In genomic region chr22:24592846-24593809, GRCh38 we compare ENCODE assay signal across 8 cellular contexts. TPM values are rescaled to one million over a fixed set of nuclear protein-coding genes. Genes with fewer than 3 reads are reported as not detected.
DNase-seq lines count a peak whose midpoint lies in the region; ATAC-seq and TF ChIP-seq lines count a peak whose summit lies in the region.

Gene LRRC75B, minus strand, starts transcription at chr22:24593073. Its CDS starts 34 bp downstream, at chr22:24593039.

- WGBS in esophagus squamous epithelium, 2 donors, result 60 to 84% methylated on average over 10 to 15 of the region's 83 CpGs

- DNase-seq in NCI-H2107 (lab: John Stamatoyannopoulos, UW) (peak; percentile 22), NCI-H2107 treated with DMSO at 0.1 percent for 48 hours (lab: John Stamatoyannopoulos, UW; ENCODE audit: unreplicated experiment) (no peak), H7 (peak; percentile 99), NCI-H1105 (lab: John Stamatoyannopoulos, UW) (peak; percentile 69), activated B cell treated with CpG ODN at 0.5 μM for 24 hours (peak; percentile 27), esophagus squamous epithelium (lab: John Stamatoyannopoulos, UW) (no peak), middle frontal gyrus (ENCODE audit: extremely low spot score, low spot score) (peak; percentile 45)

- H3K36me3 Mint-ChIP-seq in activated B cell treated with CpG ODN at 0.5 μM for 24 hours (ENCODE audit: low read depth), result no peaks in the 10 kb centered on the region

- peaks cover 12 to 35% (median 25%) of the 10 kb centered on the region in 3 donors for H3K4me1 ChIP-seq in esophagus squamous epithelium
- peaks cover 16% of the 10 kb centered on the region for H3K4me1 ChIP-seq in stomach smooth muscle (ENCODE audit: control insufficient read depth, insufficient read depth, low read length)

- H3K4me3 ChIP-seq in H7 (ENCODE audit: insufficient read depth, low read depth, low read length) (peak within 1 kb of the TSS; percentile 72), esophagus squamous epithelium (peak within 1 kb of the TSS; percentile 59 to 93 (median 70)), stomach smooth muscle (ENCODE audit: low read length in 2 of 2) (peak within 1 kb of the TSS; percentile 59 to 76)

- CTCF ChIA-PET in activated B cell treated with CpG ODN at 0.5 μM for 24 hours (lab: Charles Lee), result no interaction called here

- TF ChIP-seq CTCF in activated B cell treated with CpG ODN at 0.5 μM for 24 hours (IDR thresholded peaks at IDR 0.05), result no peak
- TF ChIP-seq CTCF in esophagus squamous epithelium (IDR thresholded peaks at IDR 0.05), result no peak

- POLR2A ChIA-PET in activated B cell treated with CpG ODN at 0.5 μM for 24 hours (lab: Charles Lee), result no interaction called here

- H3K27ac ChIP-seq in esophagus squamous epithelium, result peak within 1 kb of the TSS; percentile 78 to 91 (median 84)
- H3K27ac ChIP-seq in stomach smooth muscle (ENCODE audit: low read length), result peak within 1 kb of the TSS; percentile 78

- H3K9me3 Mint-ChIP-seq in activated B cell treated with CpG ODN at 0.5 μM for 24 hours, result no peaks in the 10 kb centered on the region

- peak within 1 kb of the TSS; percentile 77 to 83 for H3K9ac ChIP-seq in stomach smooth muscle (ENCODE audit: low read length in 2 of 2)

- peak in 2 of 4 donors; percentile 41 to 47 for TF ChIP-seq POLR2A in esophagus squamous epithelium (IDR thresholded peaks at IDR 0.05)

- peak; percentile 81 for ATAC-seq in activated B cell treated with CpG ODN at 0.5 μM for 24 hours (ENCODE audit: low read depth)

- H3K36me3 ChIP-seq in H7 (replicated peaks; ENCODE audit: control insufficient read depth, insufficient read depth, low read length), result peaks cover 2% of the 10 kb centered on the region
- H3K36me3 ChIP-seq in esophagus squamous epithelium, result peaks cover 0 to 15% (median 0%) of the 10 kb centered on the region in 3 donors
- peaks cover 4 to 8% of the 10 kb centered on the region in 2 donors for H3K36me3 ChIP-seq in stomach smooth muscle (ENCODE audit: control insufficient read depth in 2 of 2, insufficient read depth in 2 of 2, low read length in 2 of 2)

- H3K4me1 Mint-ChIP-seq in activated B cell treated with CpG ODN at 0.5 μM for 24 hours, result peaks cover 5% of the 10 kb centered on the region

- H3K9me3 ChIP-seq in esophagus squamous epithelium (no peaks in the 10 kb centered on the region), stomach smooth muscle (ENCODE audit: control insufficient read depth in 2 of 2, low read length in 2 of 2) (no peaks in the 10 kb centered on the region)

- H3K27ac Mint-ChIP-seq in activated B cell treated with CpG ODN at 0.5 μM for 24 hours, result no peak within 1 kb of the TSS

- intact Hi-C loops in activated B cell treated with CpG ODN at 0.5 μM for 24 hours (cut with micrococcal nuclease), result no loop called here
- intact Hi-C loops in esophagus squamous epithelium (cut with DNase I), result no loop called here

- no peaks in the 10 kb centered on the region for H3K27me3 ChIP-seq in H7 (ENCODE audit: control insufficient read depth, insufficient read depth, low read length)
- H3K27me3 ChIP-seq in esophagus squamous epithelium, result no peaks in the 10 kb centered on the region
- no peaks in the 10 kb centered on the region for H3K27me3 ChIP-seq in stomach smooth muscle (ENCODE audit: control insufficient read depth in 1 of 2, insufficient read depth in 2 of 2, low read length in 2 of 2)

- peaks cover 4% of the 10 kb centered on the region for H3K27me3 Mint-ChIP-seq in activated B cell treated with CpG ODN at 0.5 μM for 24 hours

- H3K4me3 Mint-ChIP-seq in activated B cell treated with CpG ODN at 0.5 μM for 24 hours, result peak within 1 kb of the TSS; percentile 83

RNA-seq across cellular contexts. Expression of gene LRRC75B, which starts in this region (rescaled TPM):
- total RNA-seq in H7 (2014; rRNA removed; shearing (Covaris generic)), result 18.8 and 20.5 TPM in 2 replicates
- total RNA-seq in activated B cell treated with CpG ODN at 0.5 μM for 24 hours, result 0.34 and 0.82 TPM in 2 replicates
- total RNA-seq in esophagus squamous epithelium, result 10 to 100 TPM in 1 of 4 donors, 1 to 10 TPM in 3; 4.0 to 20.4 (median 7.8) TPM

Comparison
In these comparisons a context has a peak if more than half of its experiments do, and no peak if none do; other contexts are left out.
1. DNase-seq: peak in NCI-H2107 (single experiment), H7 (single experiment), NCI-H1105 (single experiment) and middle frontal gyrus (single experiment); none in NCI-H2107 treated with DMSO at 0.1 percent for 48 hours (single experiment) and esophagus squamous epithelium (single experiment).
2. Peak in DNase-seq and ATAC-seq in activated B cell treated with CpG ODN at 0.5 μM for 24 hours; RNA of the gene not detected or under 1 TPM.
3. Peak in every context shown above with its lines, with median percentiles within 50 percentile points of each other: H3K4me3 ChIP-seq.